ENCODE assay signal across 7 cellular contexts in genomic region chr11:76843916-76844315, GRCh38.
"Had no signal": no experiment of that assay in that cellular context is flagged by ENCODE, and none has a peak within 500 bp of the region (broad histone marks: within the 10 kb centered on the region; RNA-seq: fewer than 3 reads in every experiment).

No MANE protein-coding gene starts in this region.

- H3K4me3 ChIP-seq: GM23338 had no signal

- H2AFZ ChIP-seq: GM23338 had no signal

- ATAC-seq: GM23338 had no signal

- FAIRE-seq: H1, H54, HTR-8/SVneo had no signal

- H3K4me2 ChIP-seq: GM23338 had no signal

- DNase-seq: H9, HCEC 1CT, KG1 had no signal
